In the genomic region with DNA sequence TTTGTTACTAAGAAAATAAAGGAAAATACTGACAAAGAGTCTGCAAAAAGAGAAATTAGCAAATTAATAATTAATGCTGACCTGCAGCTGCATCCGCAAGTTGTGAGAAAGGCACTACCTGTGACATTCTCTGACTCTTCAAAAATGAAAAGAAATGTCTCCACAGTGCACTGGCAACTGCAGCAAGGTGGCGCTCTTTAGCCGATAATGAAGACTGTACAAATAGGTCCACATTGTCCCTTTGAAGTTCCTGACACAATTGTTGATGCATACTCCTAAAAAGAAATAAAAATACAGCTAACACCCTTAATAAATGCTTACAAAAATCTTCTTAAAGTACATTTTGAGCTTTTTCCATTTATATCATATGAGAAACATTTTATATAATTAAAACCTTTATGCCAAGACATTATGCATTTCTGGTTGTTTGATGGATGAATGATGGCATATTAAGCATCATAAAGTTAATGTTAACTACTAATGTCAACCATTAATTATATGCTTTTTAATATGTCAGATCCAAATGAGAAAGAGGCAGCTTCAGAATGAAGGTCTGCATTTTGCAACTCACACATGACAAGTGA, we compare ENCODE assay signal across 8 cellular contexts.
A peak's percentile ranks its signal among the peaks of the same experiment; 100 is the strongest.
DNase-seq lines count a peak whose midpoint lies in the region; ATAC-seq and TF ChIP-seq lines count a peak whose summit lies in the region.

No MANE protein-coding gene starts in this region.

- ATAC-seq in GM19438 (IDR thresholded peaks at IDR 0.05; ENCODE audit: low read depth, unreplicated experiment) (peak; percentile 89), HG03460 (IDR thresholded peaks at IDR 0.05; ENCODE audit: unreplicated experiment) (peak; percentile 95)
- ATAC-seq in activated CD8-positive, alpha-beta memory T cell treated with anti-CD3 and anti-CD28 coated beads, Interleukin-2, amount 10 ng/mL, durations not matched to agents 7 days and 5 days: peak; percentile 78

- peak; percentile 87 to 91 (median 91) for TF ChIP-seq CTCF in nephron (IDR thresholded peaks at IDR 0.05; ENCODE audit: unreplicated experiment in 3 of 3)

- H3K27ac ChIP-seq in epithelial cell of prostate: no peak overlapping the region

- no peak overlapping the region for H3K4me3 Mint-ChIP-seq in activated CD8-positive, alpha-beta memory T cell treated with anti-CD3 and anti-CD28 coated beads, Interleukin-2, amount 10 ng/mL, durations not matched to agents 7 days and 5 days
- no peak overlapping the region for H3K4me3 Mint-ChIP-seq in nephron

- no peaks in the 10 kb centered on the region for H3K4me1 Mint-ChIP-seq in activated CD8-positive, alpha-beta memory T cell treated with anti-CD3 and anti-CD28 coated beads, Interleukin-2, amount 10 ng/mL, durations not matched to agents 7 days and 5 days
- H3K4me1 Mint-ChIP-seq in nephron: no peaks in the 10 kb centered on the region

- no peaks in the 10 kb centered on the region for H3K9me3 Mint-ChIP-seq in activated CD8-positive, alpha-beta memory T cell treated with anti-CD3 and anti-CD28 coated beads, Interleukin-2, amount 10 ng/mL, durations not matched to agents 7 days and 5 days (ENCODE audit: low read depth)
- H3K9me3 Mint-ChIP-seq in nephron: no peaks in the 10 kb centered on the region

- no peak overlapping the region for H3K27ac Mint-ChIP-seq in activated CD8-positive, alpha-beta memory T cell treated with anti-CD3 and anti-CD28 coated beads, Interleukin-2, amount 10 ng/mL, durations not matched to agents 7 days and 5 days
- H3K27ac Mint-ChIP-seq in nephron: no peak overlapping the region

- no peaks in the 10 kb centered on the region for H3K27me3 Mint-ChIP-seq in activated CD8-positive, alpha-beta memory T cell treated with anti-CD3 and anti-CD28 coated beads, Interleukin-2, amount 10 ng/mL, durations not matched to agents 7 days and 5 days
- no peaks in the 10 kb centered on the region for H3K27me3 Mint-ChIP-seq in nephron (ENCODE audit: low read depth)

- H3K36me3 Mint-ChIP-seq in activated CD8-positive, alpha-beta memory T cell treated with anti-CD3 and anti-CD28 coated beads, Interleukin-2, amount 10 ng/mL, durations not matched to agents 7 days and 5 days: no peaks in the 10 kb centered on the region
- no peaks in the 10 kb centered on the region for H3K36me3 Mint-ChIP-seq in nephron (ENCODE audit: low read depth)

- DNase-seq in DMS 273 (lab: John Stamatoyannopoulos, UW; ENCODE audit: unreplicated experiment) (peak; percentile 85), NCI-H82 treated with DMSO at 0.1 percent for 48 hours (lab: John Stamatoyannopoulos, UW; ENCODE audit: unreplicated experiment) (peak; percentile 34), epithelial cell of prostate (ENCODE audit: low read depth, low spot score) (peak; percentile 8), stromal cell of bone marrow (ENCODE audit: low read depth) (peak; percentile 47)
- peak; percentile 71 for DNase-seq in activated CD8-positive, alpha-beta memory T cell treated with anti-CD3 and anti-CD28 coated beads, Interleukin-2, amount 10 ng/mL, durations not matched to agents 7 days and 5 days

- CTCF ChIA-PET in activated CD8-positive, alpha-beta memory T cell treated with anti-CD3 and anti-CD28 coated beads, Interleukin-2, amount 10 ng/mL, durations not matched to agents 7 days and 5 days (lab: Charles Lee): interaction anchor here (0.9 to 3.2 kb wide), 11 partner anchors 12 to 208 kb away, joined by 3 to 15 read pairs (median 4); no protein-coding TSS in a partner anchor

Comparison
In these comparisons a context has a peak if more than half of its experiments do, and no peak if none do; other contexts are left out.
1. DNase-seq: peak in every context shown above with its lines; median percentile 85 in DMS 273; 71 in activated CD8-positive, alpha-beta memory T cell treated with anti-CD3 and anti-CD28 coated beads, Interleukin-2, amount 10 ng/mL, durations not matched to agents 7 days and 5 days; 47 in stromal cell of bone marrow; 34 in NCI-H82 treated with DMSO at 0.1 percent for 48 hours; 8 in epithelial cell of prostate.